20 cellular contexts compared by ENCODE assay signal in the genomic region with DNA sequence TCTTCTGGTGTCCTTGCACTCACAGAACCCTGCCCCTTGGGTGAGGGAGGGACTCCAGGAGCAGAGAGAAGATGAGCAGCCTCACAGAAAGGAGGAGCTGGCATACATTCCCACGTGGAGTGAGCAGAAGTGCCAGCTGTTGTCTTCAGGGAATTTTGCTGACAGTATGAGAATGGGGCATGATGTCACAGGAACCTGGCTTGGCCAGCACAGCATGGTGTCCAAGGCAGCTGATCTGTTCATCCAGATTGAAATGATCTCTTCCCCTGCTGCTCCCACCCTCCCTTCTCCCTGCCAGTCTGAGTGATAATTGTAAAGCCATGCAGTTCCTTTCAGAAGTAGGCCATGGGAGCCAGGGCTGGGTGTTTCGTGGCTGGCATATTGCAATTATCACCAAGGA. TPM values are rescaled to one million over a fixed set of nuclear protein-coding genes. Genes with fewer than 3 reads are reported as not detected.
"Had no signal": no experiment of that assay in that cellular context is flagged by ENCODE, and none has a peak within 500 bp of the region (broad histone marks: within the 10 kb centered on the region; RNA-seq: fewer than 3 reads in every experiment).

No MANE protein-coding gene starts in this region.

- H3K4me1 ChIP-seq: tibial artery, uterus had no signal

- H3K4me3 Mint-ChIP-seq: activated CD4-positive, alpha-beta memory T cell treated with anti-CD3 and anti-CD28 coated beads for 36 hours; activated T-cell treated with anti-CD3 and anti-CD28 coated beads, Interleukin-2, amount 50 U/mL, for 72 hours; mesothelial cell of epicardium; naive B cell; stimulated activated memory B cell treated with anti-CD40 and anti-IgM and Interleukin-4, amounts not matched to agents 10 μg/mL and 1 μg/mL and 100 μg/mL, for 72 hours; T-helper 2 cell treated with Interferon-gamma antibody and Interleukin-4, amounts not matched to agents 5 μg/mL and 100 μg/mL, for 36 hours had no signal

- H3K36me3 ChIP-seq: tibial artery, uterus had no signal

- H3K79me2 ChIP-seq: hepatocyte had no signal

- H3K27ac ChIP-seq: coronary artery, hepatocyte, tibial artery, uterus had no signal

- H3K4me3 ChIP-seq: coronary artery, hepatocyte, tibial artery, uterus had no signal

- H3K4me1 Mint-ChIP-seq: mesothelial cell of epicardium; naive B cell; stimulated activated memory B cell treated with anti-CD40 and anti-IgM and Interleukin-4, amounts not matched to agents 10 μg/mL and 1 μg/mL and 100 μg/mL, for 72 hours had no signal

- H3K4me2 ChIP-seq: hepatocyte had no signal

- H3K27ac Mint-ChIP-seq: activated CD4-positive, alpha-beta memory T cell treated with anti-CD3 and anti-CD28 coated beads for 36 hours; activated T-cell treated with anti-CD3 and anti-CD28 coated beads, Interleukin-2, amount 50 U/mL, for 72 hours; mesothelial cell of epicardium; stimulated activated memory B cell treated with anti-CD40 and anti-IgM and Interleukin-4, amounts not matched to agents 10 μg/mL and 1 μg/mL and 100 μg/mL, for 72 hours; T-helper 2 cell treated with Interferon-gamma antibody and Interleukin-4, amounts not matched to agents 5 μg/mL and 100 μg/mL, for 36 hours had no signal

- DNase-seq: activated CD4-positive, alpha-beta memory T cell treated with anti-CD3 and anti-CD28 coated beads for 36 hours; activated CD4-positive, alpha-beta T cell treated with anti-CD3 and anti-CD28 coated beads for 1 hour; activated naive CD4-positive, alpha-beta T cell; activated T-cell treated with anti-CD3 and anti-CD28 coated beads, Interleukin-2, amount 50 U/mL, for 72 hours; caudate nucleus; effector CD8-positive, alpha-beta T cell; kidney glomerular epithelial cell; naive B cell; nucleus accumbens; right cardiac atrium; stimulated activated CD4-positive, alpha-beta T cell treated with anti-CD3 and anti-CD28 coated beads, Interleukin-1b, Interleukin-23, amount 100 ng/mL, for 48 hours; tibial artery; uterus had no signal

- H3K9me3 ChIP-seq: tibial artery, uterus had no signal

- H3K36me3 Mint-ChIP-seq: activated CD4-positive, alpha-beta memory T cell treated with anti-CD3 and anti-CD28 coated beads for 36 hours; mesothelial cell of epicardium; naive B cell; stimulated activated memory B cell treated with anti-CD40 and anti-IgM and Interleukin-4, amounts not matched to agents 10 μg/mL and 1 μg/mL and 100 μg/mL, for 72 hours had no signal

- H3K9me3 Mint-ChIP-seq: activated CD4-positive, alpha-beta memory T cell treated with anti-CD3 and anti-CD28 coated beads for 36 hours; activated T-cell treated with anti-CD3 and anti-CD28 coated beads, Interleukin-2, amount 50 U/mL, for 72 hours; mesothelial cell of epicardium; naive B cell; stimulated activated memory B cell treated with anti-CD40 and anti-IgM and Interleukin-4, amounts not matched to agents 10 μg/mL and 1 μg/mL and 100 μg/mL, for 72 hours; T-helper 2 cell treated with Interferon-gamma antibody and Interleukin-4, amounts not matched to agents 5 μg/mL and 100 μg/mL, for 36 hours had no signal

- ATAC-seq: activated T-cell treated with anti-CD3 and anti-CD28 coated beads, Interleukin-2, amount 50 U/mL, for 72 hours; right cardiac atrium; stimulated activated memory B cell treated with anti-CD40 and anti-IgM and Interleukin-4, amounts not matched to agents 10 μg/mL and 1 μg/mL and 100 μg/mL, for 72 hours had no signal

- H2AFZ ChIP-seq: hepatocyte had no signal

- H3K27me3 ChIP-seq: tibial artery, uterus had no signal

RNA-seq across cellular contexts. Expression of a gene that starts 53.3 kb away (rescaled TPM):
- total RNA-seq: activated CD4-positive, alpha-beta memory T cell treated with anti-CD3 and anti-CD28 coated beads for 36 hours; activated T-cell treated with anti-CD3 and anti-CD28 coated beads, Interleukin-2, amount 50 U/mL, for 72 hours; liver; mesothelial cell of epicardium; posterior vena cava had no signal
- polyA plus RNA-seq: hepatocyte, liver had no signal
